ENCODE assay signal across 9 cellular contexts in the genomic region with DNA sequence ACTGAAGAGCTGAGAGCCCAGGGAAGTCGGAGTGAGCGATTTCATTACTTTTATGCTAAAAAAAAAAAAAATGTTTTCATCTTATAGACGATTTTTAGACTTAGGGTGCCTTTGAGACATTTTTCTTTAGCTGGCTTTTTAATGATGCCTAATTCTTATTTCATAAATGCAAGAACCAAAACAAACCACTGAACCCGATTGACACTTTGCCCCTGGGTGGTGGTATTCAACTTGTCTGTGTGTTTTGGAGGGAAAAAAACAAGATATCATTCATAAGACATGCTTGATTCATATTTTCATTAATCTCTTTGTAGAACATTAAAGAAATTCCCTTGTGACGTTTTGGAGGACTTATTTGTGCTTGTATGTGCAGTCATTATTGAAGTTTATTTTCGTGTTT. TPM values are rescaled to one million over a fixed set of nuclear protein-coding genes. Genes with fewer than 3 reads are reported as not detected.
DNase-seq lines count a peak whose midpoint lies in the region; ATAC-seq, FAIRE-seq and TF ChIP-seq lines count a peak whose summit lies in the region.
"Had no signal": no experiment of that assay in that cellular context is flagged by ENCODE, and none has a peak within 500 bp of the region (broad histone marks: within the 10 kb centered on the region; RNA-seq: fewer than 3 reads in every experiment).

No MANE protein-coding gene starts in this region.

- peaks cover 52% of the 10 kb centered on the region for H3K4me1 Mint-ChIP-seq in T-helper 2 cell treated with Interferon-gamma antibody and Interleukin-4, amounts not matched to agents 5 μg/mL and 100 μg/mL, for 36 hours (ENCODE audit: low read depth)
- H3K4me1 Mint-ChIP-seq in astrocyte (ENCODE audit: low read depth, unreplicated experiment): peaks cover 24% of the 10 kb centered on the region

- H3K27ac ChIP-seq in astrocyte (ENCODE audit: low read depth, low read length) (peak overlapping the region; percentile 94), liver (ENCODE audit: low read depth in 1 of 2, low read length in 2 of 2) (peak overlapping the region in 1 of 2 donors; percentile 93)

- H3K4me1 ChIP-seq in astrocyte (ENCODE audit: insufficient read depth, low read length) (peaks cover 12% of the 10 kb centered on the region), liver (ENCODE audit: control insufficient read depth in 4 of 4, insufficient read depth in 4 of 4, low read length in 3 of 4) (peaks cover 2 to 18% (median 5%) of the 10 kb centered on the region in 4 donors)

- H3K27me3 ChIP-seq in astrocyte (ENCODE audit: insufficient read depth, low read length): no peaks in the 10 kb centered on the region
- no peaks in the 10 kb centered on the region for H3K27me3 ChIP-seq in liver (ENCODE audit: control insufficient read depth in 4 of 4, insufficient read depth in 4 of 4, low read length in 3 of 4)

- TF ChIP-seq CTCF in astrocyte (IDR thresholded peaks at IDR 0.05; ENCODE audit: insufficient read depth, low read depth, low read length) (no peak), liver (IDR thresholded peaks at IDR 0.05; ENCODE audit: low read depth, low read length, missing input control) (no peak)

- peaks cover 42% of the 10 kb centered on the region for H3K36me3 Mint-ChIP-seq in T-helper 2 cell treated with Interferon-gamma antibody and Interleukin-4, amounts not matched to agents 5 μg/mL and 100 μg/mL, for 36 hours (ENCODE audit: low read depth)
- peaks cover 9% of the 10 kb centered on the region for H3K36me3 Mint-ChIP-seq in astrocyte (ENCODE audit: low read depth, unreplicated experiment)

- H3K9ac ChIP-seq in astrocyte (ENCODE audit: low read length): peak overlapping the region; percentile 96
- peak overlapping the region; percentile 58 to 86 for H3K9ac ChIP-seq in liver (ENCODE audit: low read depth in 1 of 2, low read length in 2 of 2)

- TF ChIP-seq RAD21 in liver (IDR thresholded peaks at IDR 0.05): no peak

- H3K9me3 ChIP-seq in astrocyte (ENCODE audit: insufficient read depth, low read depth, low read length) (no peaks in the 10 kb centered on the region), liver (ENCODE audit: control insufficient read depth in 4 of 4, low read length in 3 of 4) (no peaks in the 10 kb centered on the region)

- DNase-seq in T-helper 2 cell treated with Interferon-gamma antibody and Interleukin-4, amounts not matched to agents 5 μg/mL and 100 μg/mL, for 36 hours (ENCODE audit: low spot score): no peak
- DNase-seq in T-helper 2 cell (no peak), astrocyte (ENCODE audit: low read depth) (no peak), superior temporal gyrus (ENCODE audit: extremely low spot score) (peak; percentile 62), DMS153 (lab: John Stamatoyannopoulos, UW) (no peak)
- DNase-seq in stimulated activated CD4-positive, alpha-beta T cell treated with anti-CD3 and anti-CD28 coated beads, Interleukin-4, amount 100 ng/mL, for 4 hours: no peak

- no peak overlapping the region for H2AFZ ChIP-seq in astrocyte (ENCODE audit: low read depth, low read length)

- no peaks in the 10 kb centered on the region for H3K9me3 Mint-ChIP-seq in T-helper 2 cell treated with Interferon-gamma antibody and Interleukin-4, amounts not matched to agents 5 μg/mL and 100 μg/mL, for 36 hours
- H3K9me3 Mint-ChIP-seq in astrocyte (ENCODE audit: unreplicated experiment): no peaks in the 10 kb centered on the region

- H3K4me3 ChIP-seq in astrocyte (ENCODE audit: insufficient read depth, low read depth, low read length) (peak overlapping the region; percentile 94), liver (ENCODE audit: low read depth in 1 of 3, low read length in 3 of 3) (peak overlapping the region in 1 of 3 donors; percentile 99)

- peak overlapping the region; percentile 89 for H3K4me3 Mint-ChIP-seq in T-helper 2 cell treated with Interferon-gamma antibody and Interleukin-4, amounts not matched to agents 5 μg/mL and 100 μg/mL, for 36 hours
- H3K4me3 Mint-ChIP-seq in astrocyte (ENCODE audit: unreplicated experiment): peak overlapping the region; percentile 96

- ATAC-seq in HG03439 (IDR thresholded peaks at IDR 0.05; ENCODE audit: unreplicated experiment): no peak
- ATAC-seq: HCT116 had no signal

- H3K27me3 Mint-ChIP-seq in T-helper 2 cell treated with Interferon-gamma antibody and Interleukin-4, amounts not matched to agents 5 μg/mL and 100 μg/mL, for 36 hours (ENCODE audit: low read depth): no peaks in the 10 kb centered on the region
- no peaks in the 10 kb centered on the region for H3K27me3 Mint-ChIP-seq in astrocyte (ENCODE audit: low read depth, unreplicated experiment)

- peaks cover 50% of the 10 kb centered on the region for H4K20me1 ChIP-seq in astrocyte (ENCODE audit: insufficient read depth, low read length)

- 68% methylated on average over 6 of the region's 6 CpGs for WGBS in liver

- H3K36me3 ChIP-seq in astrocyte (ENCODE audit: insufficient read depth, low read length) (peaks cover 7% of the 10 kb centered on the region), liver (ENCODE audit: control insufficient read depth in 4 of 4, insufficient read depth in 3 of 4, low read depth in 1 of 4, low read length in 3 of 4) (no peaks in the 10 kb centered on the region)

- FAIRE-seq in astrocyte (lab: Jason Lieb, UNC): peak; percentile 54

- H3K4me2 ChIP-seq in astrocyte (ENCODE audit: low read length): peak overlapping the region; percentile 91

- H3K79me2 ChIP-seq in astrocyte (ENCODE audit: insufficient read depth, low read length): peaks cover 68% of the 10 kb centered on the region

- H3K27ac Mint-ChIP-seq in T-helper 2 cell treated with Interferon-gamma antibody and Interleukin-4, amounts not matched to agents 5 μg/mL and 100 μg/mL, for 36 hours: peak overlapping the region; percentile 92
- peak overlapping the region; percentile 76 for H3K27ac Mint-ChIP-seq in astrocyte (ENCODE audit: unreplicated experiment)

TF ChIP-seq in liver, 16 proteins besides CTCF, POLR2A, EP300 and RAD21:
- TF ChIP-seq TAF1 (conservative IDR thresholded peaks at IDR 0.05) (no peak), HNF4A (conservative IDR thresholded peaks at IDR 0.05) (no peak), EGR1 (IDR thresholded peaks at IDR 0.05; ENCODE audit: low read depth in 2 of 2) (no peak), JUND (IDR thresholded peaks at IDR 0.05) (no peak), FOXA1 (IDR thresholded peaks at IDR 0.05) (no peak), HNF4G (IDR thresholded peaks at IDR 0.05) (no peak), RXRA (IDR thresholded peaks at IDR 0.05) (no peak), REST (IDR thresholded peaks at IDR 0.05) (no peak), ATF3 (IDR thresholded peaks at IDR 0.05) (no peak), YY1 (IDR thresholded peaks at IDR 0.05) (no peak), ZBTB33 (IDR thresholded peaks at IDR 0.05) (no peak), FOXA2 (IDR thresholded peaks at IDR 0.05) (no peak), SP1 (IDR thresholded peaks at IDR 0.05) (no peak), NR2F2 (IDR thresholded peaks at IDR 0.05) (no peak)
- TF ChIP-seq, protein P1, sequence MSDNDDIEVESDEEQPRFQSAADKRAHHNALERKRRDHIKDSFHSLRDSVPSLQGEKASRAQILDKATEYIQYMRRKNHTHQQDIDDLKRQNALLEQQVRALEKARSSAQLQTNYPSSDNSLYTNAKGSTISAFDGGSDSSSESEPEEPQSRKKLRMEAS (IDR thresholded peaks at IDR 0.05): no peak

RNA-seq across cellular contexts. Expression of gene TLE4, which starts 2.4 kb away (rescaled TPM):
- total RNA-seq in astrocyte: 96.3 and 98.5 TPM in 2 replicates
- total RNA-seq in liver: 1 to 10 TPM; 5.4 to 6.6 TPM
- polyA plus RNA-seq in liver: 1 to 10 TPM; 2.5 to 3.9 TPM

Comparison
In these comparisons a context has a peak if more than half of its experiments do, and no peak if none do; other contexts are left out.
1. RNA of gene TLE4, which starts 2.4 kb away (total RNA-seq): 96.3 to 98.5 TPM in astrocyte; 5.4 to 6.6 TPM in liver; every median in the first group is over 10 times any median in the second.